In the genomic region with DNA sequence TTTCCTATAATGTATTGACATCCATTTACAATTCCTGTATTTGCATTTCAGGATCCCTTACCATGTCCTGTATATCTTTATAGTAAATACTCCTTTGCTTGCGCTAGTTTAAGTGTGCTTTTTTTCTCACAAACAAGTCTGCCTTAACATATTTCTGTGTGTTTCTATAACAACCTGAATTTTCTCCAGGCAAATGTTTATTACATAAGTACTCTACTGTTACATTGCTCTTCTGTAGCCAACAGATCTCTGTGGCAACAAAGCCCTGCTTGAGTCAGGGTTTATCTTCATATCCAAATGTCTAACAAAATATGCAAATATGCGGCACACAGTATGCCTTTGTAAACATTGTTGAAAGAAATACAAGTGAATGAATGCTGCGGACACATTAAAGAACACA, we compare ENCODE assay signal across 21 cellular contexts.
A peak's percentile ranks its signal among the peaks of the same experiment; 100 is the strongest.
DNase-seq lines count a peak whose midpoint lies in the region; FAIRE-seq and TF ChIP-seq lines count a peak whose summit lies in the region.
"Had no signal": no experiment of that assay in that cellular context is flagged by ENCODE, and none has a peak within 500 bp of the region (broad histone marks: within the 10 kb centered on the region; RNA-seq: fewer than 3 reads in every experiment).

No MANE protein-coding gene starts in this region.

- H3K9me3 ChIP-seq in small intestine (ENCODE audit: control insufficient read depth, low read depth) = no peaks in the 10 kb centered on the region

- no peaks in the 10 kb centered on the region for H3K27me3 ChIP-seq in small intestine (ENCODE audit: control insufficient read depth in 2 of 2, insufficient read depth in 2 of 2, low read length in 2 of 2)

- no peak for FAIRE-seq in small intestine (lab: Jason Lieb, UNC)
- FAIRE-seq: D721Med, H54, RCC 7860 had no signal

- WGBS in small intestine, 3 donors = 67 to 87% (median 85%) methylated on average over 3 of the region's 3 CpGs

- H3K36me3 ChIP-seq in small intestine (ENCODE audit: control insufficient read depth in 2 of 2, insufficient read depth in 2 of 2, low read length in 2 of 2) = no peaks in the 10 kb centered on the region

- H3K27ac ChIP-seq in small intestine (ENCODE audit: low read depth in 1 of 2, low read length in 1 of 2) = no peak overlapping the region
- H3K27ac ChIP-seq: HL-60, KMS-11 had no signal

- in situ Hi-C loops in G401 (cut with HindIII; ENCODE audit: low sequenced_read_pairs) = no loop called here

- DNase-seq in NCI-H526 (lab: John Stamatoyannopoulos, UW) = peak; percentile 97 to 99
- peak; percentile 4 to 14 for DNase-seq in cardiac fibroblast (ENCODE audit: low read depth in 2 of 2)
- peak; percentile 1 for DNase-seq in fibroblast of the conjunctiva (ENCODE audit: low read depth)
- peak; percentile 14 for DNase-seq in stromal cell of bone marrow (ENCODE audit: low read depth)
- DNase-seq in G401 (ENCODE audit: low spot score) = no peak
- no peak for DNase-seq in NCI-H2029 treated with DMSO at 0.1 percent for 48 hours (lab: John Stamatoyannopoulos, UW)
- no peak for DNase-seq in NCI-H146 treated with DMSO at 0.1 percent for 48 hours (lab: John Stamatoyannopoulos, UW; ENCODE audit: unreplicated experiment)
- DNase-seq in small intestine = no peak
- DNase-seq: C1 segment of cervical spinal cord, DMS79, NCI-H1417 treated with DMSO at 0.1 percent for 48 hours, NCI-H2029, NCI-H2171 treated with DMSO at 0.1 percent for 48 hours, NCI-H446 treated with DMSO at 0.1 percent for 48 hours, NCI-H774, Right ventricle myocardium superior had no signal

- H3K4me3 ChIP-seq in cardiac fibroblast (replicated peaks in 1 of 2; ENCODE audit: low read depth in 2 of 2, low read length in 2 of 2) = no peak overlapping the region
- no peak overlapping the region for H3K4me3 ChIP-seq in small intestine (ENCODE audit: low read depth in 1 of 2, low read length in 2 of 2)

- TF ChIP-seq CTCF in cardiac fibroblast (IDR thresholded peaks at IDR 0.05; ENCODE audit: low read depth, low read length) = no peak

- no peaks in the 10 kb centered on the region for H3K4me1 ChIP-seq in small intestine (ENCODE audit: control insufficient read depth in 2 of 2, insufficient read depth in 1 of 2, low read depth in 1 of 2, low read length in 1 of 2)

Comparison
In these comparisons a context has a peak if more than half of its experiments do, and no peak if none do; other contexts are left out.
1. DNase-seq: peak in NCI-H526 (2 of 2), cardiac fibroblast (2 of 2), fibroblast of the conjunctiva (single experiment) and stromal cell of bone marrow (single experiment); none in G401 (single experiment), NCI-H2029 treated with DMSO at 0.1 percent for 48 hours (single experiment), NCI-H146 treated with DMSO at 0.1 percent for 48 hours (single experiment) and small intestine (single experiment).